Comparison of ENCODE assay signal across 23 cellular contexts in genomic region chr4:5215321-5215720, GRCh38.
DNase-seq lines count a peak whose midpoint lies in the region; ATAC-seq and TF ChIP-seq lines count a peak whose summit lies in the region.
"Had no signal": no experiment of that assay in that cellular context is flagged by ENCODE, and none has a peak within 500 bp of the region (broad histone marks: within the 10 kb centered on the region; RNA-seq: fewer than 3 reads in every experiment).

No MANE protein-coding gene starts in this region.

- no peaks in the 10 kb centered on the region for H3K9me3 ChIP-seq in PC-9 (ENCODE audit: insufficient read depth, low read depth)
- H3K9me3 ChIP-seq: SJSA1 had no signal

- intact Hi-C loops in PC-9 (cut with micrococcal nuclease; ENCODE audit: unreplicated experiment) = no loop called here

- H3K4me2 ChIP-seq in PC-9 = no peak overlapping the region

- CTCF ChIA-PET in PC-9 (lab: Charles Lee) = no interaction called here

- no TSS peak for BruUV-seq in PC-9 (replicated peaks; lab: Mats Ljungman, UMichigan)

- H3K9me2 ChIP-seq in PC-9 (ENCODE audit: insufficient read depth) = no peaks in the 10 kb centered on the region

- H2AFZ ChIP-seq in PC-9 = no peak overlapping the region

- POLR2A ChIA-PET in PC-9 (lab: Charles Lee; ENCODE audit: unreplicated experiment) = no interaction called here

- H3K4me3 ChIP-seq in PC-9 = no peak overlapping the region
- H3K4me3 ChIP-seq: K562, SJSA1 had no signal

- H3K27ac ChIP-seq in PC-9 = no peak overlapping the region
- H3K27ac ChIP-seq: SJSA1 had no signal

- H3K4me1 ChIP-seq in PC-9 (replicated peaks; ENCODE audit: insufficient read depth) = no peaks in the 10 kb centered on the region
- H3K4me1 ChIP-seq: SJSA1 had no signal

- H3K79me2 ChIP-seq in PC-9 (ENCODE audit: low read depth) = no peaks in the 10 kb centered on the region

- no peaks in the 10 kb centered on the region for H4K20me1 ChIP-seq in PC-9 (ENCODE audit: insufficient read depth)

- DNase-seq in Ammon's horn (ENCODE audit: low spot score) (peak; percentile 5), NCI-H526 treated with DMSO at 0.1 percent for 48 hours (lab: John Stamatoyannopoulos, UW) (peak; percentile 16), foreskin melanocyte (peak; percentile 80), pons (ENCODE audit: low spot score) (peak; percentile 66), PC-9 (no peak)
- DNase-seq in central memory CD4-positive, alpha-beta T cell = no peak
- DNase-seq: AML-193; C1 segment of cervical spinal cord; CD8-positive, alpha-beta T cell; DMS79 treated with DMSO at 0.1 percent for 48 hours; GF-D8; Kasumi-1; NCI-H1092 treated with DMSO at 0.1 percent for 48 hours; NCI-H1436; NCI-H187; NCI-H2081 treated with DMSO at 0.1 percent for 48 hours; NCI-H446 treated with DMSO at 0.1 percent for 48 hours; NCI-H774; Right ventricle myocardium superior; T-cell had no signal

- H3F3A ChIP-seq in PC-9 (ENCODE audit: insufficient read depth, low read depth) = no peaks in the 10 kb centered on the region

- H3K36me3 ChIP-seq in PC-9 (ENCODE audit: low read depth) = no peaks in the 10 kb centered on the region
- H3K36me3 ChIP-seq: SJSA1 had no signal

- TF ChIP-seq CTCF in PC-9 (conservative IDR thresholded peaks at IDR 0.05) = no peak

- no peak for ATAC-seq in HG02885 (IDR thresholded peaks at IDR 0.05; ENCODE audit: poor library complexity, unreplicated experiment)
- ATAC-seq: CD8-positive, alpha-beta T cell; K562; T-cell had no signal

- peaks cover 14% of the 10 kb centered on the region for H3K27me3 ChIP-seq in PC-9 (ENCODE audit: insufficient read depth, low read depth)
- H3K27me3 ChIP-seq: SJSA1 had no signal

Comparison
In these comparisons a context has a peak if more than half of its experiments do, and no peak if none do; other contexts are left out.
1. DNase-seq: peak in Ammon's horn (single experiment), NCI-H526 treated with DMSO at 0.1 percent for 48 hours (single experiment), foreskin melanocyte (single experiment) and pons (single experiment); none in central memory CD4-positive, alpha-beta T cell (single experiment) and PC-9 (0 of 2).